Comparison of ENCODE assay signal across 9 cellular contexts in genomic region chr3:99818818-99819217, GRCh38. TPM values are rescaled to one million over a fixed set of nuclear protein-coding genes. Genes with fewer than 3 reads are reported as not detected.
DNase-seq lines count a peak whose midpoint lies in the region; ATAC-seq and TF ChIP-seq lines count a peak whose summit lies in the region.
"Had no signal": no experiment of that assay in that cellular context is flagged by ENCODE, and none has a peak within 500 bp of the region (broad histone marks: within the 10 kb centered on the region; RNA-seq: fewer than 3 reads in every experiment).

No MANE protein-coding gene starts in this region.

- H3K4me1 ChIP-seq in adipocyte (ENCODE audit: control insufficient read depth, insufficient read depth, low read length) (peaks cover 15% of the 10 kb centered on the region), mucosa of stomach (ENCODE audit: control insufficient read depth, insufficient read depth, low read length) (peaks cover 11% of the 10 kb centered on the region)

- peak overlapping the region; percentile 86; the same call in 1 of the 2 replicates for H3K4me3 ChIP-seq in AG04449 (ENCODE audit: low read depth, low read length)
- peak overlapping the region; percentile 88 for H3K4me3 ChIP-seq in adipocyte (ENCODE audit: low read length)
- H3K4me3 ChIP-seq in mucosa of stomach (ENCODE audit: low read length) = peak overlapping the region; percentile 49

- no peaks in the 10 kb centered on the region for H3K36me3 Mint-ChIP-seq in HFFc6 (ENCODE audit: low read depth)

- POLR2A ChIA-PET in AG04449 (lab: Yijun Ruan, JAX) = no interaction called here

- H3K36me3 ChIP-seq in adipocyte (ENCODE audit: control insufficient read depth, insufficient read depth, low read length, severe bottlenecking) (no peaks in the 10 kb centered on the region), mucosa of stomach (ENCODE audit: control insufficient read depth, insufficient read depth, low read length) (no peaks in the 10 kb centered on the region)

- H3K4me3 Mint-ChIP-seq in HFFc6 = peak overlapping the region; percentile 97

- TF ChIP-seq CTCF in AG04449 (IDR thresholded peaks at IDR 0.05; ENCODE audit: insufficient read depth, low read length, missing control alignments) (no peak), HFFc6 (IDR thresholded peaks at IDR 0.05) (no peak)

- peaks cover 28% of the 10 kb centered on the region for H3K4me1 Mint-ChIP-seq in HFFc6 (ENCODE audit: low read depth)

- CTCF ChIA-PET in AG04449 (lab: Yijun Ruan, JAX) = interaction anchor here (1.6 kb wide), 1 partner anchor 10 kb away, joined by 16 read pairs; no protein-coding TSS in a partner anchor

- no peaks in the 10 kb centered on the region for H3K9me3 Mint-ChIP-seq in HFFc6

- H3K27ac Mint-ChIP-seq in HFFc6 = peak overlapping the region; percentile 99

- no peaks in the 10 kb centered on the region for H3K27me3 ChIP-seq in adipocyte (replicated peaks; ENCODE audit: control insufficient read depth, insufficient read depth, low read length)
- H3K27me3 ChIP-seq in mucosa of stomach (ENCODE audit: control insufficient read depth, insufficient read depth, low read length) = no peaks in the 10 kb centered on the region

- DNase-seq in AG04449 (ENCODE audit: low read depth, low spot score) (no peak), HFFc6 (no peak), adipocyte (ENCODE audit: low read depth) (no peak), D341Med (ENCODE audit: low spot score) (no peak), SHP77 (lab: John Stamatoyannopoulos, UW) (no peak)
- DNase-seq: NCI-H526 had no signal

- H3K9me3 ChIP-seq in adipocyte (ENCODE audit: control insufficient read depth, low read length) (no peaks in the 10 kb centered on the region), mucosa of stomach (ENCODE audit: control insufficient read depth, low read length) (no peaks in the 10 kb centered on the region)

- H3K27me3 Mint-ChIP-seq in HFFc6 (ENCODE audit: insufficient read depth) = peaks cover 2% of the 10 kb centered on the region

- H3K9ac ChIP-seq in adipocyte (ENCODE audit: low read length) (peak overlapping the region; percentile 84), mucosa of stomach (ENCODE audit: low read length) (no peak overlapping the region)

- ATAC-seq in GM19467 (IDR thresholded peaks at IDR 0.05; ENCODE audit: unreplicated experiment) = no peak
- ATAC-seq in activated CD4-positive, CD25-positive, alpha-beta regulatory T cell treated with anti-CD3 and anti-CD28 coated beads, Interleukin-2, amount 50 U/mL, for 24 hours = no peak

RNA-seq across cellular contexts. Expression of gene CMSS1, which starts 1.2 kb away (rescaled TPM):
- 10 to 100 TPM; 27.8 to 47.0 (median 38.1) TPM for total RNA-seq in HFFc6 (2021; fragmentation: NEBNext Ultra II Directional; extraction: Animal tissue kit (Norgen Biotek cat#: 25700))
